In genomic region chr9:134828892-134829291, GRCh38 we compare ENCODE assay signal across 2 cellular contexts.
TF ChIP-seq lines count a peak whose summit lies in the region.

No MANE protein-coding gene starts in this region.

TF ChIP-seq in IMR-90, 13 proteins besides CTCF, POLR2A, EP300 and RAD21:
- no peak for TF ChIP-seq FOS (IDR thresholded peaks at IDR 0.05; ENCODE audit: low read depth, low read length)
- no peak for TF ChIP-seq RCOR1 (IDR thresholded peaks at IDR 0.05; ENCODE audit: insufficient replicate concordance, low read length)
- TF ChIP-seq MAZ (IDR thresholded peaks at IDR 0.05; ENCODE audit: borderline replicate concordance, low read depth, low read length): no peak
- no peak for TF ChIP-seq MAFK (IDR thresholded peaks at IDR 0.05; ENCODE audit: low read depth, low read length)
- no peak for TF ChIP-seq USF2 (IDR thresholded peaks at IDR 0.05; ENCODE audit: low read depth, low read length)
- no peak for TF ChIP-seq ELK1 (IDR thresholded peaks at IDR 0.05; ENCODE audit: borderline replicate concordance, low read depth, low read length)
- no peak for TF ChIP-seq CHD1 (IDR thresholded peaks at IDR 0.05; ENCODE audit: low read depth, low read length)
- TF ChIP-seq CEBPB (IDR thresholded peaks at IDR 0.05; ENCODE audit: low read depth, low read length): no peak
- no peak for TF ChIP-seq BHLHE40 (IDR thresholded peaks at IDR 0.05; ENCODE audit: low read depth, low read length)
- TF ChIP-seq MXI1 (IDR thresholded peaks at IDR 0.05; ENCODE audit: borderline replicate concordance, low read depth, low read length): no peak
- TF ChIP-seq RFX5 (IDR thresholded peaks at IDR 0.05; ENCODE audit: low read depth, low read length): no peak

TF ChIP-seq in K562, 482 proteins besides CTCF, POLR2A, EP300 and RAD21:
- TF ChIP-seq HDAC6 (IDR thresholded peaks at IDR 0.05; ENCODE audit: low read depth, low read length) (no peak), ZNF24 (IDR thresholded peaks at IDR 0.05) (peak; percentile 92)
